25 cellular contexts compared by ENCODE assay signal in genomic region chr20:34427784-34428183, GRCh38.
"Had no signal": no experiment of that assay in that cellular context is flagged by ENCODE, and none has a peak within 500 bp of the region (broad histone marks: within the 10 kb centered on the region; RNA-seq: fewer than 3 reads in every experiment).

No MANE protein-coding gene starts in this region.

- H3K9me3 Mint-ChIP-seq: immature natural killer cell; naive thymus-derived CD8-positive, alpha-beta T cell; stimulated activated naive B cell treated with anti-CD40 and anti-IgM and Interleukin-4, amounts not matched to agents 10 μg/mL and 1 μg/mL and 100 μg/mL, for 72 hours had no signal

- H3K27me3 ChIP-seq: left lung, ovary, stomach, testis, thyroid gland, transverse colon, upper lobe of left lung, vagina had no signal

- H3K4me3 ChIP-seq: left lung, lower lobe of right lung, ovary, skin epidermis, stomach, testis, thyroid gland, transverse colon, upper lobe of left lung, vagina had no signal

- ATAC-seq: left colon; left lung; lower lobe of right lung; naive thymus-derived CD8-positive, alpha-beta T cell; sciatic nerve; stimulated activated naive B cell treated with anti-CD40 and anti-IgM and Interleukin-4, amounts not matched to agents 10 μg/mL and 1 μg/mL and 100 μg/mL, for 72 hours; stimulated activated naive CD8-positive, alpha-beta T cell treated with anti-CD3 and anti-CD28 coated beads, Interleukin-15, Interleukin-2, amounts not matched to agents 100 U/mL and 50 U/mL, for 24 hours had no signal

- H3K27ac ChIP-seq: left lung, lower lobe of right lung, ovary, skin epidermis, stomach, thyroid gland, transverse colon, upper lobe of left lung, vagina had no signal

- H3K9me3 ChIP-seq: left lung, lower lobe of right lung, ovary, stomach, testis, thyroid gland, transverse colon, upper lobe of left lung, vagina had no signal

- H3K4me3 Mint-ChIP-seq: immature natural killer cell; naive thymus-derived CD8-positive, alpha-beta T cell; stimulated activated naive B cell treated with anti-CD40 and anti-IgM and Interleukin-4, amounts not matched to agents 10 μg/mL and 1 μg/mL and 100 μg/mL, for 72 hours had no signal

- DNase-seq: hypothalamus; immature natural killer cell; kidney; left colon; left lung; lower lobe of right lung; mammary epithelial cell; mesenchymal stem cell; naive thymus-derived CD8-positive, alpha-beta T cell; ovary; stimulated activated CD4-positive, alpha-beta T cell treated with anti-CD3 and anti-CD28 coated beads, Interleukin-12 subunit alpha, Interleukin-12 subunit beta, amount 100 ng/mL, for 4 hours; stimulated activated CD4-positive, alpha-beta T cell treated with anti-CD3 and anti-CD28 coated beads, Interleukin-15, amount 100 ng/mL, for 24 hours; stimulated activated CD4-positive, alpha-beta T cell treated with anti-CD3 and anti-CD28 coated beads, Interleukin-2, amount 100 ng/mL, for 24 hours; stimulated activated CD4-positive, alpha-beta T cell treated with anti-CD3 and anti-CD28 coated beads, Interleukin-4, amount 100 ng/mL, for 1 hour; stimulated activated naive B cell treated with anti-CD40 and anti-IgM and Interleukin-4, amounts not matched to agents 10 μg/mL and 1 μg/mL and 100 μg/mL, for 72 hours; stimulated activated naive CD8-positive, alpha-beta T cell treated with anti-CD3 and anti-CD28 coated beads, Interleukin-15, Interleukin-2, amounts not matched to agents 100 U/mL and 50 U/mL, for 24 hours; stomach; testis; thyroid gland; transverse colon; upper lobe of left lung had no signal

- H3K27ac Mint-ChIP-seq: stimulated activated naive B cell treated with anti-CD40 and anti-IgM and Interleukin-4, amounts not matched to agents 10 μg/mL and 1 μg/mL and 100 μg/mL, for 72 hours had no signal

- H3K36me3 ChIP-seq: ovary had no signal

- H3K27me3 Mint-ChIP-seq: naive thymus-derived CD8-positive, alpha-beta T cell; progenitor cell of endocrine pancreas; stimulated activated naive B cell treated with anti-CD40 and anti-IgM and Interleukin-4, amounts not matched to agents 10 μg/mL and 1 μg/mL and 100 μg/mL, for 72 hours had no signal

- H3K4me1 ChIP-seq: left lung, lower lobe of right lung, stomach, thyroid gland, transverse colon, upper lobe of left lung, vagina had no signal
